ENCODE assay signal across 1 cellular context in the genomic region with DNA sequence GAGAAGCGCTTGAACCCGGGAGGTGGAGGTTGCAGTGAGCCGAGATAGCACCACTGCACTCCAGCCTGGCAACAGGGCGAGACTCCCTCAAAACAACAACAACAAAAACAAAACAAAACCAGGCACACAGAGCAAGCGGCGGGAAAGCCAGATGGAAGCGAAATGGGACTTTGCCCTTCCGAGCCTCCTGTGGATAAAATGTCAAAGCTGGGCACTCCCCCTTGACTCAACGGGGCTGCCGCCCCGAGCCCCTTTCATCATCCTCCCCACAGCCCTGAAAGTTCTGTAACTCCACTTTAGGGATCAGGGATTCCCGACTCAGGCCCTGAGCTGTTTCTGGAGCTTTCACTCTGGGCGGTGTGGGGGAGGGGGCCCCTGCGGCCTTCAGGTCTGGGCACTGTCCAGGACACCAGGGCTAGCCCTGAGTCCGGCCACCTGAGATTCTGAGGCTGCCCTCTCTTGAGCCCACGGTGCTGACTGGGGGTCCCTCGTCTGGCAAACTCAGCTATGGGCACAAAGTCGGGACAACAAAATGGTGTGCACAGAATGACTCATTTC.
TF ChIP-seq lines count a peak whose summit lies in the region.

No MANE protein-coding gene starts in this region.

TF ChIP-seq in K562, 482 proteins besides CTCF, POLR2A, EP300 and RAD21:
- TF ChIP-seq NUFIP1 (IDR thresholded peaks at IDR 0.05; ENCODE audit: partially characterized antibody) (no peak), ZNF224 (CRISPR knock-in tag; IDR thresholded peaks at IDR 0.05) (no peak), ZNF699 (CRISPR knock-in tag; IDR thresholded peaks at IDR 0.05; ENCODE audit: insufficient replicate concordance) (no peak), ZKSCAN8 (CRISPR knock-in tag; IDR thresholded peaks at IDR 0.05) (no peak), ADNP (tag; IDR thresholded peaks at IDR 0.05) (peak; percentile 58), JUNB (CRISPR knock-in tag; conservative IDR thresholded peaks at IDR 0.05) (no peak), ZNF696 (CRISPR knock-in tag; conservative IDR thresholded peaks at IDR 0.05) (no peak), EP400 (IDR thresholded peaks at IDR 0.05) (0 out of 2 replicates have a peak, but pooled peaks have one; percentile 0), KLF10 (CRISPR knock-in tag; IDR thresholded peaks at IDR 0.05) (no peak), KLF1 (tag; IDR thresholded peaks at IDR 0.05) (no peak), ZNF644 (tag; IDR thresholded peaks at IDR 0.05; ENCODE audit: low read depth) (no peak), TAL1 (IDR thresholded peaks at IDR 0.05) (no peak), SMARCA5 (IDR thresholded peaks at IDR 0.05) (peak; percentile 26; the same call in 1 of the 2 replicates), CBFA2T3 (IDR thresholded peaks at IDR 0.05) (0 out of 2 replicates have a peak, but pooled peaks have one; percentile 1), PCBP2 (IDR thresholded peaks at IDR 0.05; ENCODE audit: low read depth, low read length, poor library complexity, severe bottlenecking) (no peak), HLTF (IDR thresholded peaks at IDR 0.05) (peak; percentile 62; the same call in 1 of the 2 replicates), ZEB2 (IDR thresholded peaks at IDR 0.05) (no peak), YY1 (IDR thresholded peaks at IDR 0.05; ENCODE audit: borderline replicate concordance in 1 of 3, control insufficient read depth in 1 of 3, extremely low read depth in 1 of 3, insufficient read depth in 3 of 3, insufficient read length in 1 of 3, insufficient replicate concordance in 2 of 3, low read depth in 1 of 3, low read length in 2 of 3) (no peak), TARDBP (IDR thresholded peaks at IDR 0.05) (no peak), YBX1 (IDR thresholded peaks at IDR 0.05) (no peak)
- TF ChIP-seq, protein P1, sequence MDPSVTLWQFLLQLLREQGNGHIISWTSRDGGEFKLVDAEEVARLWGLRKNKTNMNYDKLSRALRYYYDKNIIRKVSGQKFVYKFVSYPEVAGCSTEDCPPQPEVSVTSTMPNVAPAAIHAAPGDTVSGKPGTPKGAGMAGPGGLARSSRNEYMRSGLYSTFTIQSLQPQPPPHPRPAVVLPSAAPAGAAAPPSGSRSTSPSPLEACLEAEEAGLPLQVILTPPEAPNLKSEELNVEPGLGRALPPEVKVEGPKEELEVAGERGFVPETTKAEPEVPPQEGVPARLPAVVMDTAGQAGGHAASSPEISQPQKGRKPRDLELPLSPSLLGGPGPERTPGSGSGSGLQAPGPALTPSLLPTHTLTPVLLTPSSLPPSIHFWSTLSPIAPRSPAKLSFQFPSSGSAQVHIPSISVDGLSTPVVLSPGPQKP (CRISPR knock-in tag; IDR thresholded peaks at IDR 0.05) = no peak
- TF ChIP-seq, protein P2, sequence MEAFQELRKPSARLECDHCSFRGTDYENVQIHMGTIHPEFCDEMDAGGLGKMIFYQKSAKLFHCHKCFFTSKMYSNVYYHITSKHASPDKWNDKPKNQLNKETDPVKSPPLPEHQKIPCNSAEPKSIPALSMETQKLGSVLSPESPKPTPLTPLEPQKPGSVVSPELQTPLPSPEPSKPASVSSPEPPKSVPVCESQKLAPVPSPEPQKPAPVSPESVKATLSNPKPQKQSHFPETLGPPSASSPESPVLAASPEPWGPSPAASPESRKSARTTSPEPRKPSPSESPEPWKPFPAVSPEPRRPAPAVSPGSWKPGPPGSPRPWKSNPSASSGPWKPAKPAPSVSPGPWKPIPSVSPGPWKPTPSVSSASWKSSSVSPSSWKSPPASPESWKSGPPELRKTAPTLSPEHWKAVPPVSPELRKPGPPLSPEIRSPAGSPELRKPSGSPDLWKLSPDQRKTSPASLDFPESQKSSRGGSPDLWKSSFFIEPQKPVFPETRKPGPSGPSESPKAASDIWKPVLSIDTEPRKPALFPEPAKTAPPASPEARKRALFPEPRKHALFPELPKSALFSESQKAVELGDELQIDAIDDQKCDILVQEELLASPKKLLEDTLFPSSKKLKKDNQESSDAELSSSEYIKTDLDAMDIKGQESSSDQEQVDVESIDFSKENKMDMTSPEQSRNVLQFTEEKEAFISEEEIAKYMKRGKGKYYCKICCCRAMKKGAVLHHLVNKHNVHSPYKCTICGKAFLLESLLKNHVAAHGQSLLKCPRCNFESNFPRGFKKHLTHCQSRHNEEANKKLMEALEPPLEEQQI (IDR thresholded peaks at IDR 0.05) = 0 out of 2 replicates have a peak, but pooled peaks have one; percentile 5
- TF ChIP-seq, protein P3, sequence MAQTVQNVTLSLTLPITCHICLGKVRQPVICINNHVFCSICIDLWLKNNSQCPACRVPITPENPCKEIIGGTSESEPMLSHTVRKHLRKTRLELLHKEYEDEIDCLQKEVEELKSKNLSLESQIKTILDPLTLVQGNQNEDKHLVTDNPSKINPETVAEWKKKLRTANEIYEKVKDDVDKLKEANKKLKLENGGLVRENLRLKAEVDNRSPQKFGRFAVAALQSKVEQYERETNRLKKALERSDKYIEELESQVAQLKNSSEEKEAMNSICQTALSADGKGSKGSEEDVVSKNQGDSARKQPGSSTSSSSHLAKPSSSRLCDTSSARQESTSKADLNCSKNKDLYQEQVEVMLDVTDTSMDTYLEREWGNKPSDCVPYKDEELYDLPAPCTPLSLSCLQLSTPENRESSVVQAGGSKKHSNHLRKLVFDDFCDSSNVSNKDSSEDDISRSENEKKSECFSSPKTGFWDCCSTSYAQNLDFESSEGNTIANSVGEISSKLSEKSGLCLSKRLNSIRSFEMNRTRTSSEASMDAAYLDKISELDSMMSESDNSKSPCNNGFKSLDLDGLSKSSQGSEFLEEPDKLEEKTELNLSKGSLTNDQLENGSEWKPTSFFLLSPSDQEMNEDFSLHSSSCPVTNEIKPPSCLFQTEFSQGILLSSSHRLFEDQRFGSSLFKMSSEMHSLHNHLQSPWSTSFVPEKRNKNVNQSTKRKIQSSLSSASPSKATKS (CRISPR knock-in tag; IDR thresholded peaks at IDR 0.05) = no peak
- TF ChIP-seq, protein P4, sequence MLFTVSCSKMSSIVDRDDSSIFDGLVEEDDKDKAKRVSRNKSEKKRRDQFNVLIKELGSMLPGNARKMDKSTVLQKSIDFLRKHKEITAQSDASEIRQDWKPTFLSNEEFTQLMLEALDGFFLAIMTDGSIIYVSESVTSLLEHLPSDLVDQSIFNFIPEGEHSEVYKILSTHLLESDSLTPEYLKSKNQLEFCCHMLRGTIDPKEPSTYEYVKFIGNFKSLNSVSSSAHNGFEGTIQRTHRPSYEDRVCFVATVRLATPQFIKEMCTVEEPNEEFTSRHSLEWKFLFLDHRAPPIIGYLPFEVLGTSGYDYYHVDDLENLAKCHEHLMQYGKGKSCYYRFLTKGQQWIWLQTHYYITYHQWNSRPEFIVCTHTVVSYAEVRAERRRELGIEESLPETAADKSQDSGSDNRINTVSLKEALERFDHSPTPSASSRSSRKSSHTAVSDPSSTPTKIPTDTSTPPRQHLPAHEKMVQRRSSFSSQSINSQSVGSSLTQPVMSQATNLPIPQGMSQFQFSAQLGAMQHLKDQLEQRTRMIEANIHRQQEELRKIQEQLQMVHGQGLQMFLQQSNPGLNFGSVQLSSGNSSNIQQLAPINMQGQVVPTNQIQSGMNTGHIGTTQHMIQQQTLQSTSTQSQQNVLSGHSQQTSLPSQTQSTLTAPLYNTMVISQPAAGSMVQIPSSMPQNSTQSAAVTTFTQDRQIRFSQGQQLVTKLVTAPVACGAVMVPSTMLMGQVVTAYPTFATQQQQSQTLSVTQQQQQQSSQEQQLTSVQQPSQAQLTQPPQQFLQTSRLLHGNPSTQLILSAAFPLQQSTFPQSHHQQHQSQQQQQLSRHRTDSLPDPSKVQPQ (CRISPR knock-in tag; IDR thresholded peaks at IDR 0.05; ENCODE audit: borderline replicate concordance) = no peak
- TF ChIP-seq, protein P5, sequence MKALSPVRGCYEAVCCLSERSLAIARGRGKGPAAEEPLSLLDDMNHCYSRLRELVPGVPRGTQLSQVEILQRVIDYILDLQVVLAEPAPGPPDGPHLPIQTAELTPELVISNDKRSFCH (CRISPR knock-in tag; IDR thresholded peaks at IDR 0.05) = no peak
- TF ChIP-seq, protein P5 (tag; IDR thresholded peaks at IDR 0.05) = peak; percentile 1; the same call in 1 of the 2 replicates
TF ChIP-seq in K562: peak in this region for 7.
